In genomic region chr9:19048966-19049871, GRCh38 we compare ENCODE assay signal across 1 cellular context.
TF ChIP-seq lines count a peak whose summit lies in the region.

Gene RRAGA, plus strand, starts transcription at chr9:19049427. Its CDS starts 233 bp downstream, at chr9:19049660.

TF ChIP-seq in K562, 482 proteins besides CTCF, POLR2A, EP300 and RAD21 (continued from another document and continues in another):
- TF ChIP-seq ZFX (CRISPR knock-in tag; IDR thresholded peaks at IDR 0.05) = peak; percentile 89
- TF ChIP-seq MLX (CRISPR knock-in tag; conservative IDR thresholded peaks at IDR 0.05) = no peak
- no peak for TF ChIP-seq ZNF217 (CRISPR knock-in tag; IDR thresholded peaks at IDR 0.05)
- 0 out of 2 replicates have a peak, but pooled peaks have one; percentile 41 for TF ChIP-seq TEAD4 (IDR thresholded peaks at IDR 0.05; ENCODE audit: low read length)
- TF ChIP-seq TEAD4 (CRISPR knock-in tag; IDR thresholded peaks at IDR 0.05; ENCODE audit: borderline replicate concordance) = no peak
- peak; percentile 42 to 68; a peak in 2 of 4 replicates for TF ChIP-seq MNT (conservative IDR thresholded peaks at IDR 0.05)
- peak; percentile 38 for TF ChIP-seq BRD9 (IDR thresholded peaks at IDR 0.05; ENCODE audit: low read depth, partially characterized antibody)
- TF ChIP-seq CREB5 (CRISPR knock-in tag; IDR thresholded peaks at IDR 0.05) = no peak
- peak; percentile 61 for TF ChIP-seq POLR2AphosphoS5 (IDR thresholded peaks at IDR 0.05; ENCODE audit: control insufficient read depth, insufficient read depth, low read depth, low read length)
- no peak for TF ChIP-seq HEY1 (CRISPR knock-in tag; IDR thresholded peaks at IDR 0.05; ENCODE audit: borderline replicate concordance)
- TF ChIP-seq PML (IDR thresholded peaks at IDR 0.05; ENCODE audit: low read length) = peak; percentile 47; the same call in 1 of the 2 replicates
- TF ChIP-seq TEAD2 (tag; IDR thresholded peaks at IDR 0.05) = no peak
- no peak for TF ChIP-seq DEAF1 (CRISPR knock-in tag; IDR thresholded peaks at IDR 0.05)
- TF ChIP-seq UBTF (IDR thresholded peaks at IDR 0.05; ENCODE audit: borderline replicate concordance in 1 of 2, low read depth in 2 of 2, low read length in 2 of 2) = peak; percentile 56 to 66; a peak in 2 of 4 replicates
- peak; percentile 47 for TF ChIP-seq ARID1B (IDR thresholded peaks at IDR 0.05)
- peak; percentile 48 for TF ChIP-seq NFIC (IDR thresholded peaks at IDR 0.05)
- no peak for TF ChIP-seq PYGO2 (tag; IDR thresholded peaks at IDR 0.05)
- TF ChIP-seq ZNF639 (CRISPR knock-in tag; conservative IDR thresholded peaks at IDR 0.05 in 1 of 2, IDR thresholded peaks at IDR 0.05 in 1 of 2) = peak in 1 of 2 experiments; percentile 61; a peak in 1 of 4 replicates
- TF ChIP-seq ESRRA (IDR thresholded peaks at IDR 0.05; ENCODE audit: borderline replicate concordance, low read depth) = peak; percentile 87; the same call in 1 of the 2 replicates
- TF ChIP-seq JUN (IDR thresholded peaks at IDR 0.05; ENCODE audit: borderline replicate concordance, low read depth, low read length) = 0 out of 2 replicates have a peak, but pooled peaks have one; percentile 14
- no peak for TF ChIP-seq JUN (CRISPR knock-in tag; IDR thresholded peaks at IDR 0.05; ENCODE audit: borderline replicate concordance)
- no peak for TF ChIP-seq ZNF354B (CRISPR knock-in tag; IDR thresholded peaks at IDR 0.05)
- no peak for TF ChIP-seq CLOCK (CRISPR knock-in tag; IDR thresholded peaks at IDR 0.05; ENCODE audit: borderline replicate concordance)
- no peak for TF ChIP-seq E2F5 (CRISPR knock-in tag; IDR thresholded peaks at IDR 0.05)
- no peak for TF ChIP-seq SNIP1 (IDR thresholded peaks at IDR 0.05; ENCODE audit: low read depth)
- no peak for TF ChIP-seq CCAR2 (IDR thresholded peaks at IDR 0.05; ENCODE audit: low read depth, low read length)
- peak; percentile 79 for TF ChIP-seq EP400 (IDR thresholded peaks at IDR 0.05)
- TF ChIP-seq FIP1L1 (IDR thresholded peaks at IDR 0.05; ENCODE audit: low read depth, low read length, poor library complexity, severe bottlenecking) = no peak
- TF ChIP-seq ZNF586 (CRISPR knock-in tag; conservative IDR thresholded peaks at IDR 0.05) = no peak
- TF ChIP-seq ARID2 (IDR thresholded peaks at IDR 0.05) = 0 out of 2 replicates have a peak, but pooled peaks have one; percentile 39
- no peak for TF ChIP-seq RFX7 (CRISPR knock-in tag; IDR thresholded peaks at IDR 0.05)
- 0 out of 2 replicates have a peak, but pooled peaks have one; percentile 44 for TF ChIP-seq SMARCE1 (IDR thresholded peaks at IDR 0.05)
- TF ChIP-seq ARHGAP35 (IDR thresholded peaks at IDR 0.05; ENCODE audit: partially characterized antibody) = peak; percentile 87
- TF ChIP-seq BCOR (IDR thresholded peaks at IDR 0.05) = peak; percentile 43; the same call in 1 of the 2 replicates
- TF ChIP-seq POLR2B (IDR thresholded peaks at IDR 0.05; ENCODE audit: low read depth, partially characterized antibody) = peak; percentile 81
- TF ChIP-seq POLR2G (IDR thresholded peaks at IDR 0.05; ENCODE audit: low read depth, low read length) = peak; percentile 96
- peak; percentile 97 for TF ChIP-seq RBFOX2 (IDR thresholded peaks at IDR 0.05; ENCODE audit: low read depth, low read length)
- peak; percentile 53; the same call in 1 of the 2 replicates for TF ChIP-seq KLF1 (tag; IDR thresholded peaks at IDR 0.05)
- TF ChIP-seq PRDM10 (IDR thresholded peaks at IDR 0.05; ENCODE audit: partially characterized antibody) = peak; percentile 19
- TF ChIP-seq ZNF143 (CRISPR knock-in tag; IDR thresholded peaks at IDR 0.05) = no peak
- peak; percentile 91 for TF ChIP-seq GABPA (tag; conservative IDR thresholded peaks at IDR 0.05; ENCODE audit: low read depth)
- TF ChIP-seq ZNF512 (tag; IDR thresholded peaks at IDR 0.05) = no peak
